In genomic region chr19:12639901-12640613, GRCh38 we compare ENCODE assay signal across 8 cellular contexts. TPM values are rescaled to one million over a fixed set of nuclear protein-coding genes. Genes with fewer than 3 reads are reported as not detected.
A peak's percentile ranks its signal among the peaks of the same experiment; 100 is the strongest.
DNase-seq lines count a peak whose midpoint lies in the region; ATAC-seq and TF ChIP-seq lines count a peak whose summit lies in the region.

No MANE protein-coding gene starts in this region.

- TF ChIP-seq CTCF in RWPE2 (IDR thresholded peaks at IDR 0.05; ENCODE audit: poor library complexity, severe bottlenecking) (peak; percentile 83), omental fat pad (IDR thresholded peaks at IDR 0.05) (peak in 2 of 3 donors; percentile 11 to 45)

- peak overlapping the region; percentile 44 for H3K4me3 ChIP-seq in HUES64 (ENCODE audit: low read length)
- H3K4me3 ChIP-seq in RWPE2 (ENCODE audit: severe bottlenecking) = no peak overlapping the region

- H3K9me3 ChIP-seq in ES-I3 (ENCODE audit: control insufficient read depth, insufficient read depth, low read length) (no peaks in the 10 kb centered on the region), HUES64 (ENCODE audit: insufficient read depth, low read depth, low read length) (no peaks in the 10 kb centered on the region), RWPE2 (ENCODE audit: severe bottlenecking) (no peaks in the 10 kb centered on the region)

- DNase-seq in RWPE2 (ENCODE audit: low spot score) (no peak), glomerular visceral epithelial cell (ENCODE audit: extremely low spot score) (peak; percentile 53), omental fat pad (ENCODE audit: low spot score) (peak; percentile 66), substantia nigra (lab: John Stamatoyannopoulos, UW) (peak in 46 of 49 donors; percentile 15 to 83 (median 61))
- peak; percentile 52 to 75 (median 68) for DNase-seq in activated naive CD4-positive, alpha-beta T cell (lab: John Stamatoyannopoulos, UW)

- H3K27ac ChIP-seq in HUES64 (ENCODE audit: low read depth, low read length) (no peak overlapping the region), RWPE2 (ENCODE audit: poor library complexity, severe bottlenecking) (no peak overlapping the region), substantia nigra (ENCODE audit: low read depth, low read length, poor library complexity, severe bottlenecking) (peak overlapping the region; percentile 26)

- peak; percentile 80 for ATAC-seq in RWPE2 (ENCODE audit: low read depth)
- peak; percentile 95 for ATAC-seq in omental fat pad (ENCODE audit: low FRiP score)
- no peak for ATAC-seq in HG02678 (IDR thresholded peaks at IDR 0.05; ENCODE audit: unreplicated experiment)

- H3K9ac ChIP-seq in ES-I3 (ENCODE audit: low read depth, low read length) = peak overlapping the region; percentile 37; the same call in 1 of the 2 replicates
- peak overlapping the region; percentile 33; the same call in 1 of the 2 replicates for H3K9ac ChIP-seq in HUES64 (ENCODE audit: low read depth, low read length)

- H3K36me3 ChIP-seq in ES-I3 (ENCODE audit: insufficient read depth, low read length) = no peaks in the 10 kb centered on the region
- no peaks in the 10 kb centered on the region for H3K36me3 ChIP-seq in HUES64 (ENCODE audit: insufficient read depth, low read length)
- H3K36me3 ChIP-seq in RWPE2 (ENCODE audit: low read depth) = no peaks in the 10 kb centered on the region

- H3K4me1 ChIP-seq in ES-I3 (ENCODE audit: insufficient read depth, low read length) (no peaks in the 10 kb centered on the region), HUES64 (ENCODE audit: insufficient read depth, low read length) (no peaks in the 10 kb centered on the region), RWPE2 (ENCODE audit: insufficient read depth, poor library complexity, severe bottlenecking) (no peaks in the 10 kb centered on the region)

- H3K27me3 ChIP-seq in HUES64 (ENCODE audit: insufficient read depth, low read length) = no peaks in the 10 kb centered on the region
- H3K27me3 ChIP-seq in RWPE2 (ENCODE audit: insufficient read depth, poor library complexity, severe bottlenecking) = no peaks in the 10 kb centered on the region

- 21% methylated on average over 39 of the region's 39 CpGs for WGBS in HUES64

RNA-seq across cellular contexts. Expression of gene MAN2B1, which starts 26.5 kb away (rescaled TPM):
- 33.1 TPM for polyA plus RNA-seq in HUES64 (2013, experiment 1 of 2)
- polyA plus RNA-seq in HUES64 (2013, experiment 2 of 2) = 39.9 TPM
- 100 to 1,000 TPM in 1 of 4 donors, 10 to 100 TPM in 3; 63.8 to 104 (median 74.6) TPM for total RNA-seq in omental fat pad

RNA-seq across cellular contexts. Expression of gene WDR83, which starts 26.6 kb away (rescaled TPM):
- polyA plus RNA-seq in HUES64 (2013, experiment 1 of 2) = 11.1 TPM
- 10.1 TPM for polyA plus RNA-seq in HUES64 (2013, experiment 2 of 2)
- 10 to 100 TPM in 1 of 4 donors, 1 to 10 TPM in 3; 7.1 to 10.2 (median 8.5) TPM for total RNA-seq in omental fat pad

RNA-seq across cellular contexts. Expression of gene ZNF791, which starts 29.3 kb away (rescaled TPM):
- polyA plus RNA-seq in HUES64 (2013, experiment 1 of 2) = 10.9 TPM
- 14.2 TPM for polyA plus RNA-seq in HUES64 (2013, experiment 2 of 2)
- 10 to 100 TPM; 12.9 to 23.3 (median 16.3) TPM for total RNA-seq in omental fat pad

RNA-seq across cellular contexts. Expression of gene ZNF490, which starts 29.4 kb away (rescaled TPM):
- polyA plus RNA-seq in HUES64 (2013, experiment 1 of 2) = 2.3 TPM
- polyA plus RNA-seq in HUES64 (2013, experiment 2 of 2) = 2.0 TPM
- total RNA-seq in omental fat pad = 1 to 10 TPM; 3.6 to 6.3 (median 4.7) TPM

RNA-seq across cellular contexts. Expression of gene DHPS, which starts 41.6 kb away (rescaled TPM):
- 57.4 TPM for polyA plus RNA-seq in HUES64 (2013, experiment 1 of 2)
- 65.9 TPM for polyA plus RNA-seq in HUES64 (2013, experiment 2 of 2)
- 100 to 1,000 TPM in 1 of 4 donors, 10 to 100 TPM in 3; 68.5 to 119 (median 80.9) TPM for total RNA-seq in omental fat pad
